ENCODE assay signal across 24 cellular contexts in genomic region chr12:130970908-130971233, GRCh38. TPM values are rescaled to one million over a fixed set of nuclear protein-coding genes. Genes with fewer than 3 reads are reported as not detected.
DNase-seq lines count a peak whose midpoint lies in the region; ATAC-seq and TF ChIP-seq lines count a peak whose summit lies in the region.
"Had no signal": no experiment of that assay in that cellular context is flagged by ENCODE, and none has a peak within 500 bp of the region (broad histone marks: within the 10 kb centered on the region; RNA-seq: fewer than 3 reads in every experiment).

No MANE protein-coding gene starts in this region.

- H3K27me3 ChIP-seq in right lobe of liver = no peaks in the 10 kb centered on the region
- H3K27me3 ChIP-seq: esophagus squamous epithelium had no signal

- DNase-seq in right lobe of liver = peak in 1 of 3 donors; percentile 65
- no peak for DNase-seq in AG08396 (ENCODE audit: low spot score)
- DNase-seq in pons (ENCODE audit: low spot score) = no peak
- DNase-seq in nucleus accumbens (lab: John Stamatoyannopoulos, UW) = no peak
- DNase-seq: activated CD4-positive, alpha-beta T cell treated with anti-CD3 and anti-CD28 coated beads, Interleukin-2, amount 10 ng/mL, durations not matched to agents 24 days and 14 days; activated gamma-delta T cell treated with Interleukin-2 at 50 U/mL for 16 hours; activated T-cell treated with anti-CD3 and anti-CD28 coated beads, Interleukin-2, amount 50 U/mL, for 24 hours; caudate nucleus; CD4-positive, CD25-positive, alpha-beta regulatory T cell; esophagus squamous epithelium; foreskin melanocyte; Kasumi-1; NCI-H1048; NCI-H187; psoas muscle; SHP77; stimulated activated naive CD4-positive, alpha-beta T cell treated with Interleukin-2 at 50 U/mL for 16 hours had no signal

- intact Hi-C loops in right lobe of liver (cut with DNase I) = no loop called here

- H3K4me3 ChIP-seq in right lobe of liver = no peak overlapping the region
- H3K4me3 ChIP-seq: esophagus squamous epithelium, psoas muscle had no signal

- no peak for TF ChIP-seq POLR2A in right lobe of liver (IDR thresholded peaks at IDR 0.05)

- H3K9me3 ChIP-seq in right lobe of liver = no peaks in the 10 kb centered on the region
- H3K9me3 ChIP-seq: esophagus squamous epithelium, psoas muscle had no signal

- TF ChIP-seq CTCF in right lobe of liver (IDR thresholded peaks at IDR 0.05) = no peak

- no peaks in the 10 kb centered on the region for H3K36me3 ChIP-seq in right lobe of liver
- H3K36me3 ChIP-seq: esophagus squamous epithelium had no signal

- H3K27ac ChIP-seq in right lobe of liver = peak overlapping the region in 2 of 3 donors; percentile 24 to 28
- H3K27ac ChIP-seq: psoas muscle, VCaP had no signal

- 29% methylated on average over 9 of the region's 10 CpGs for WGBS in right lobe of liver (ENCODE audit: insufficient coverage, low coverage, low lambda C conversion rate, missing lambda C conversion rate)

- ATAC-seq in GM18511 (IDR thresholded peaks at IDR 0.05; ENCODE audit: unreplicated experiment) (peak; percentile 32), GM21723 (IDR thresholded peaks at IDR 0.05; ENCODE audit: unreplicated experiment) (peak; percentile 42), HG03442 (IDR thresholded peaks at IDR 0.05; ENCODE audit: unreplicated experiment) (peak; percentile 27), right lobe of liver (peak; percentile 65 to 82 (median 72)), HG02623 (IDR thresholded peaks at IDR 0.05; ENCODE audit: unreplicated experiment) (no peak)
- ATAC-seq: left colon, Panc1, psoas muscle had no signal

- peaks cover 0 to 28% (median 5%) of the 10 kb centered on the region in 4 donors for H3K4me1 ChIP-seq in right lobe of liver
- H3K4me1 ChIP-seq: psoas muscle had no signal

RNA-seq across cellular contexts. Expression of gene ADGRD1, which starts 17.2 kb away (rescaled TPM):
- total RNA-seq in right lobe of liver = 10 to 100 TPM in 4 of 6 experiments, 1 to 10 TPM in 2; 4.7 to 17.0 (median 10.9) TPM
- total RNA-seq: CD4-positive, CD25-positive, alpha-beta regulatory T cell had no signal
